In genomic region chr11:27528711-27529110, GRCh38 we compare ENCODE assay signal across 17 cellular contexts.
"Had no signal": no experiment of that assay in that cellular context is flagged by ENCODE, and none has a peak within 500 bp of the region (broad histone marks: within the 10 kb centered on the region; RNA-seq: fewer than 3 reads in every experiment).

No MANE protein-coding gene starts in this region.

- DNase-seq: activated naive CD4-positive, alpha-beta T cell treated with Interleukin-2 at 50 U/mL for 16 hours; activated T-cell treated with anti-CD3 and anti-CD28 coated beads for 4 hours; anterior cingulate cortex; cerebellar nuclear complex; effector memory CD4-positive, alpha-beta T cell; heart left ventricle; mammary epithelial cell; naive B cell; ovary; stimulated activated CD4-positive, alpha-beta T cell treated with anti-CD3 and anti-CD28 coated beads, Interleukin-12 subunit alpha, Interleukin-12 subunit beta, amount 100 ng/mL, for 4 hours; stimulated activated CD4-positive, alpha-beta T cell treated with anti-CD3 and anti-CD28 coated beads, Interleukin-2, amount 100 ng/mL, for 24 hours; thyroid gland had no signal

- H3K9me3 ChIP-seq: heart left ventricle, ovary, thyroid gland had no signal

- H3K9ac ChIP-seq: neural progenitor cell had no signal

- H3K36me3 ChIP-seq: heart left ventricle, neural progenitor cell, ovary, thyroid gland had no signal

- H3K36me3 Mint-ChIP-seq: naive B cell; neural progenitor cell; stimulated activated effector memory CD8-positive, alpha-beta T cell treated with anti-CD3 and anti-CD28 coated beads, Interleukin-12 subunit alpha, Interleukin-12 subunit beta, amount 100 ng/mL, for 72 hours had no signal

- H3K9me3 Mint-ChIP-seq: activated T-helper 17 cell treated with anti-CD3 and anti-CD28 coated beads, Interleukin-2, amount 50 U/mL, for 72 hours; dendritic cell treated with granulocyte-macrophage colony-stimulating factor and Interleukin-4, amounts not matched to agents 40 ng/mL and 50 ng/mL, for 4 days; neural progenitor cell; stimulated activated effector memory CD8-positive, alpha-beta T cell treated with anti-CD3 and anti-CD28 coated beads, Interleukin-12 subunit alpha, Interleukin-12 subunit beta, amount 100 ng/mL, for 72 hours; T-helper 2 cell treated with Interferon-gamma antibody and Interleukin-4, amounts not matched to agents 5 μg/mL and 100 μg/mL, for 36 hours had no signal

- H3K4me3 ChIP-seq: heart left ventricle, neural progenitor cell, ovary, thyroid gland had no signal

- H3K27me3 ChIP-seq: heart left ventricle, neural progenitor cell, ovary, thyroid gland had no signal

- H3K27me3 Mint-ChIP-seq: activated T-helper 17 cell treated with anti-CD3 and anti-CD28 coated beads, Interleukin-2, amount 50 U/mL, for 72 hours; dendritic cell treated with granulocyte-macrophage colony-stimulating factor and Interleukin-4, amounts not matched to agents 40 ng/mL and 50 ng/mL, for 4 days had no signal

- ATAC-seq: activated T-helper 17 cell treated with anti-CD3 and anti-CD28 coated beads, Interleukin-2, amount 50 U/mL, for 72 hours; heart left ventricle; stimulated activated effector memory CD8-positive, alpha-beta T cell treated with anti-CD3 and anti-CD28 coated beads, Interleukin-12 subunit alpha, Interleukin-12 subunit beta, amount 100 ng/mL, for 72 hours had no signal

- H3K27ac Mint-ChIP-seq: activated T-helper 17 cell treated with anti-CD3 and anti-CD28 coated beads, Interleukin-2, amount 50 U/mL, for 72 hours; dendritic cell treated with granulocyte-macrophage colony-stimulating factor and Interleukin-4, amounts not matched to agents 40 ng/mL and 50 ng/mL, for 4 days; naive B cell; neural progenitor cell; stimulated activated effector memory CD8-positive, alpha-beta T cell treated with anti-CD3 and anti-CD28 coated beads, Interleukin-12 subunit alpha, Interleukin-12 subunit beta, amount 100 ng/mL, for 72 hours; T-helper 2 cell treated with Interferon-gamma antibody and Interleukin-4, amounts not matched to agents 5 μg/mL and 100 μg/mL, for 36 hours had no signal

- H3K4me1 ChIP-seq: neural progenitor cell, thyroid gland had no signal

- H3K4me2 ChIP-seq: neural progenitor cell had no signal

- H2AFZ ChIP-seq: neural progenitor cell had no signal

- H3K4me3 Mint-ChIP-seq: activated T-helper 17 cell treated with anti-CD3 and anti-CD28 coated beads, Interleukin-2, amount 50 U/mL, for 72 hours; dendritic cell treated with granulocyte-macrophage colony-stimulating factor and Interleukin-4, amounts not matched to agents 40 ng/mL and 50 ng/mL, for 4 days; naive B cell; neural progenitor cell; stimulated activated effector memory CD8-positive, alpha-beta T cell treated with anti-CD3 and anti-CD28 coated beads, Interleukin-12 subunit alpha, Interleukin-12 subunit beta, amount 100 ng/mL, for 72 hours; T-helper 2 cell treated with Interferon-gamma antibody and Interleukin-4, amounts not matched to agents 5 μg/mL and 100 μg/mL, for 36 hours had no signal

- H3K4me1 Mint-ChIP-seq: activated T-helper 17 cell treated with anti-CD3 and anti-CD28 coated beads, Interleukin-2, amount 50 U/mL, for 72 hours; naive B cell; neural progenitor cell; stimulated activated effector memory CD8-positive, alpha-beta T cell treated with anti-CD3 and anti-CD28 coated beads, Interleukin-12 subunit alpha, Interleukin-12 subunit beta, amount 100 ng/mL, for 72 hours had no signal

- H3K27ac ChIP-seq: heart left ventricle, neural progenitor cell, ovary, thyroid gland had no signal
